ENCODE assay signal across 9 cellular contexts in the genomic region with DNA sequence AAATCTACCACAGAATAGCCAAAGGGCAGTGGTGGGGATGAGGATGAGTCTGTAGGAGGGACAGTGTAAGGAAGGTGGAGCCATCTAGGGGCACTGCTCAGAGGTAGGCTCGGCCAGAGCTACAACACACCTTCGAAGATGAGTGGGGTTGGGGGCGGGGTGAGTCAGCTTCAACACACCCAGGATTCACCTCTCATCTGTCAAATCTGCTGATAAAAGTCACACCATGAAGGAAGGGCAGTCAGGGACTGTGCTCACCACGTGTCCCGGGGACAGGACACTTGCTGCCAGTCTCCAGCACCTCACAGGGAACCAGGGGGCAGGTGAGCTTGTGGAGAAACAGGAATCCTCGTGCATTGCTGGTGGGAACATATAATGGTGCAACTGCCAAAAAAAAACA.
DNase-seq lines count a peak whose midpoint lies in the region; ATAC-seq, FAIRE-seq and TF ChIP-seq lines count a peak whose summit lies in the region.
"Had no signal": no experiment of that assay in that cellular context is flagged by ENCODE, and none has a peak within 500 bp of the region (broad histone marks: within the 10 kb centered on the region; RNA-seq: fewer than 3 reads in every experiment).

No MANE protein-coding gene starts in this region.

- H3K36me3 Mint-ChIP-seq in activated CD4-positive, alpha-beta T cell treated with anti-CD3 and anti-CD28 coated beads for 36 hours (ENCODE audit: low read depth): peaks cover 48% of the 10 kb centered on the region

- no peaks in the 10 kb centered on the region for H3K27me3 Mint-ChIP-seq in activated CD4-positive, alpha-beta T cell treated with anti-CD3 and anti-CD28 coated beads for 36 hours

- no peak for FAIRE-seq in RCC 7860 (lab: Jason Lieb, UNC)

- peaks cover 92% of the 10 kb centered on the region for H3K4me1 Mint-ChIP-seq in activated CD4-positive, alpha-beta T cell treated with anti-CD3 and anti-CD28 coated beads for 36 hours

- H3K4me3 ChIP-seq in GM06990 (replicated peaks; ENCODE audit: low read depth, low read length): no peak overlapping the region
- peak overlapping the region in 5 of 59 donors; percentile 1 to 25 (median 4) for H3K4me3 ChIP-seq in dorsolateral prefrontal cortex

- peak overlapping the region in 50 of 59 donors; percentile 2 to 80 (median 58) for H3K27ac ChIP-seq in dorsolateral prefrontal cortex

- peaks cover 13% of the 10 kb centered on the region for H3K36me3 ChIP-seq in GM06990 (ENCODE audit: control insufficient read depth, insufficient read depth, low read length)

- peak overlapping the region; percentile 3 for H3K4me3 Mint-ChIP-seq in activated CD4-positive, alpha-beta T cell treated with anti-CD3 and anti-CD28 coated beads for 36 hours

- H3K27me3 ChIP-seq in GM06990 (replicated peaks; ENCODE audit: control insufficient read depth, insufficient read depth, low read length) (no peaks in the 10 kb centered on the region), dorsolateral prefrontal cortex (no peaks in the 10 kb centered on the region)

- CTCF ChIA-PET in activated CD4-positive, alpha-beta T cell treated with anti-CD3 and anti-CD28 coated beads for 36 hours (lab: Charles Lee): interaction anchor here (0.5 to 2.0 kb wide), 4 partner anchors 23 to 89 kb away, joined by 3 to 5 read pairs (median 4); no protein-coding TSS in a partner anchor

- TF ChIP-seq CTCF in GM06990 (IDR thresholded peaks at IDR 0.05; ENCODE audit: insufficient read depth, low read length, poor library complexity, severe bottlenecking): peak; percentile 9
- TF ChIP-seq CTCF in dorsolateral prefrontal cortex (IDR thresholded peaks at IDR 0.05 in 54 of 56, conservative IDR thresholded peaks at IDR 0.05 in 2 of 56; ENCODE audit: low read depth in 1 of 56, partially characterized antibody in 56 of 56): no peak

- POLR2A ChIA-PET in activated CD4-positive, alpha-beta T cell treated with anti-CD3 and anti-CD28 coated beads for 36 hours (lab: Charles Lee): interaction anchor here (1.2 kb wide), 1 partner anchor 22 kb away, joined by 3 read pairs; no protein-coding TSS in a partner anchor

- peak; percentile 65 for ATAC-seq in activated CD4-positive, alpha-beta T cell treated with anti-CD3 and anti-CD28 coated beads for 36 hours
- ATAC-seq in HG03378 (IDR thresholded peaks at IDR 0.05; ENCODE audit: unreplicated experiment): no peak

- DNase-seq in GM06990 (ENCODE audit: extremely low read depth, insufficient read length): no peak
- DNase-seq in activated CD4-positive, alpha-beta T cell treated with anti-CD3 and anti-CD28 coated beads for 36 hours: peak; percentile 87
- peak in 1 of 10 donors; percentile 40 for DNase-seq in dorsolateral prefrontal cortex
- DNase-seq in stimulated activated CD4-positive, alpha-beta T cell treated with anti-CD3 and anti-CD28 coated beads, Interleukin-12 subunit alpha, Interleukin-12 subunit beta, amount 100 ng/mL, for 4 hours: peak; percentile 68
- DNase-seq in RCC 7860 (ENCODE audit: low spot score): no peak
- DNase-seq in NAMALWA (ENCODE audit: low spot score): no peak
- DNase-seq in mucosa of gallbladder (ENCODE audit: low spot score): no peak
- DNase-seq: GF-D8 had no signal

- intact Hi-C loops in activated CD4-positive, alpha-beta T cell treated with anti-CD3 and anti-CD28 coated beads for 36 hours (cut with DNase I, micrococcal nuclease): loop anchor here in 1 of 2 experiments (5.0 kb wide), 1 partner anchor 60 kb away; no protein-coding TSS in a partner anchor
- intact Hi-C loops in dorsolateral prefrontal cortex (cut with DNase I): no loop called here

- H3K27ac Mint-ChIP-seq in activated CD4-positive, alpha-beta T cell treated with anti-CD3 and anti-CD28 coated beads for 36 hours: peak overlapping the region; percentile 32

- no peaks in the 10 kb centered on the region for H3K9me3 Mint-ChIP-seq in activated CD4-positive, alpha-beta T cell treated with anti-CD3 and anti-CD28 coated beads for 36 hours (ENCODE audit: low read depth)

Comparison
In these comparisons a context has a peak if more than half of its experiments do, and no peak if none do; other contexts are left out.
1. DNase-seq: peak in activated CD4-positive, alpha-beta T cell treated with anti-CD3 and anti-CD28 coated beads for 36 hours (single experiment) and stimulated activated CD4-positive, alpha-beta T cell treated with anti-CD3 and anti-CD28 coated beads, Interleukin-12 subunit alpha, Interleukin-12 subunit beta, amount 100 ng/mL, for 4 hours (single experiment); none in GM06990 (single experiment), RCC 7860 (single experiment), NAMALWA (single experiment) and mucosa of gallbladder (single experiment).